2 cellular contexts compared by ENCODE assay signal in the genomic region with DNA sequence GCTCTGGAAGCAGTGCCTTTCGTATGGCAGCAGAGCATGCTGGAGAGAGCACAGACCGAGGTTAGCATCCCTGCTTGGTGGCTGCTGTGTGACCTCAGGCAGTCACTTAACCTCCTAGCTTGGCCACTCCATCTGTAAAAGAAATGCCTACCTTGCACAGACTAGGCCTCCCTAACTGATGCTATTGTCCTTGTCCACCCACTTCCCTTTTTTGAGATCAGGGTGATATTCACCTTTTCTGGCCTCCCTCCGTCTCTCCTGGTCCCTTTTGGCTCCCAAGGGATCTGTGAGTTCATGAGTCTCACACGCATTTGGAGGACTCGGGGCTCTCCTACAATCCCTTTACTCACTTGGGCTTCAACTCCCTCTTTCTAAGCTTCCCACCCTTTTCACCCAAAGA.
TF ChIP-seq lines count a peak whose summit lies in the region.

No MANE protein-coding gene starts in this region.

TF ChIP-seq in K562, 482 proteins besides CTCF, POLR2A, EP300 and RAD21:
- TF ChIP-seq TCF3 (CRISPR knock-in tag; IDR thresholded peaks at IDR 0.05) (no peak), FOXJ3 (CRISPR knock-in tag; IDR thresholded peaks at IDR 0.05) (no peak), SPI1 (IDR thresholded peaks at IDR 0.05; ENCODE audit: borderline replicate concordance, low read depth, low read length) (peak; percentile 85)
- TF ChIP-seq, protein P1, sequence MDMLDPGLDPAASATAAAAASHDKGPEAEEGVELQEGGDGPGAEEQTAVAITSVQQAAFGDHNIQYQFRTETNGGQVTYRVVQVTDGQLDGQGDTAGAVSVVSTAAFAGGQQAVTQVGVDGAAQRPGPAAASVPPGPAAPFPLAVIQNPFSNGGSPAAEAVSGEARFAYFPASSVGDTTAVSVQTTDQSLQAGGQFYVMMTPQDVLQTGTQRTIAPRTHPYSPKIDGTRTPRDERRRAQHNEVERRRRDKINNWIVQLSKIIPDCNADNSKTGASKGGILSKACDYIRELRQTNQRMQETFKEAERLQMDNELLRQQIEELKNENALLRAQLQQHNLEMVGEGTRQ (CRISPR knock-in tag; IDR thresholded peaks at IDR 0.05) = no peak

TF ChIP-seq in HepG2, 621 proteins besides CTCF, POLR2A, EP300 and RAD21:
- TF ChIP-seq, protein P2, sequence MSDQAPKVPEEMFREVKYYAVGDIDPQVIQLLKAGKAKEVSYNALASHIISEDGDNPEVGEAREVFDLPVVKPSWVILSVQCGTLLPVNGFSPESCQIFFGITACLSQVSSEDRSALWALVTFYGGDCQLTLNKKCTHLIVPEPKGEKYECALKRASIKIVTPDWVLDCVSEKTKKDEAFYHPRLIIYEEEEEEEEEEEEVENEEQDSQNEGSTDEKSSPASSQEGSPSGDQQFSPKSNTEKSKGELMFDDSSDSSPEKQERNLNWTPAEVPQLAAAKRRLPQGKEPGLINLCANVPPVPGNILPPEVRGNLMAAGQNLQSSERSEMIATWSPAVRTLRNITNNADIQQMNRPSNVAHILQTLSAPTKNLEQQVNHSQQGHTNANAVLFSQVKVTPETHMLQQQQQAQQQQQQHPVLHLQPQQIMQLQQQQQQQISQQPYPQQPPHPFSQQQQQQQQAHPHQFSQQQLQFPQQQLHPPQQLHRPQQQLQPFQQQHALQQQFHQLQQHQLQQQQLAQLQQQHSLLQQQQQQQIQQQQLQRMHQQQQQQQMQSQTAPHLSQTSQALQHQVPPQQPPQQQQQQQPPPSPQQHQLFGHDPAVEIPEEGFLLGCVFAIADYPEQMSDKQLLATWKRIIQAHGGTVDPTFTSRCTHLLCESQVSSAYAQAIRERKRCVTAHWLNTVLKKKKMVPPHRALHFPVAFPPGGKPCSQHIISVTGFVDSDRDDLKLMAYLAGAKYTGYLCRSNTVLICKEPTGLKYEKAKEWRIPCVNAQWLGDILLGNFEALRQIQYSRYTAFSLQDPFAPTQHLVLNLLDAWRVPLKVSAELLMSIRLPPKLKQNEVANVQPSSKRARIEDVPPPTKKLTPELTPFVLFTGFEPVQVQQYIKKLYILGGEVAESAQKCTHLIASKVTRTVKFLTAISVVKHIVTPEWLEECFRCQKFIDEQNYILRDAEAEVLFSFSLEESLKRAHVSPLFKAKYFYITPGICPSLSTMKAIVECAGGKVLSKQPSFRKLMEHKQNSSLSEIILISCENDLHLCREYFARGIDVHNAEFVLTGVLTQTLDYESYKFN (CRISPR knock-in tag; conservative IDR thresholded peaks at IDR 0.05) = no peak
- TF ChIP-seq ZMYM3 (CRISPR knock-in tag; IDR thresholded peaks at IDR 0.05) (no peak), NCOA1 (CRISPR knock-in tag; IDR thresholded peaks at IDR 0.05) (no peak), ZC3H13 (CRISPR knock-in tag; IDR thresholded peaks at IDR 0.05) (no peak)
